In genomic region chr7:21867816-21868646, GRCh38 we compare ENCODE assay signal across 1 cellular context.
A peak's percentile ranks its signal among the peaks of the same experiment; 100 is the strongest.
TF ChIP-seq lines count a peak whose summit lies in the region.

No MANE protein-coding gene starts in this region.

TF ChIP-seq in H1, 55 proteins besides CTCF, POLR2A, EP300 and RAD21:
- TF ChIP-seq CEBPB (IDR thresholded peaks at IDR 0.05; ENCODE audit: low read depth, low read length) = peak; percentile 97
- no peak for TF ChIP-seq GTF2F1 (IDR thresholded peaks at IDR 0.05; ENCODE audit: borderline replicate concordance, low read depth, low read length)
